16 cellular contexts compared by ENCODE assay signal in genomic region chr9:124278054-124278540, GRCh38. TPM values are rescaled to one million over a fixed set of nuclear protein-coding genes. Genes with fewer than 3 reads are reported as not detected.
DNase-seq lines count a peak whose midpoint lies in the region; ATAC-seq and TF ChIP-seq lines count a peak whose summit lies in the region.
"Had no signal": no experiment of that assay in that cellular context is flagged by ENCODE, and none has a peak within 500 bp of the region (broad histone marks: within the 10 kb centered on the region; RNA-seq: fewer than 3 reads in every experiment).

No MANE protein-coding gene starts in this region.

- no peak overlapping the region for H3K4me3 ChIP-seq in IMR-90 (ENCODE audit: insufficient read depth, low read depth, low read length)
- H3K4me3 ChIP-seq: gastroesophageal sphincter, SJSA1, suprapubic skin had no signal

- H3K27ac ChIP-seq in IMR-90 (ENCODE audit: insufficient read depth, low read length), result peak overlapping the region; percentile 33; the same call in 1 of the 2 replicates
- H3K27ac ChIP-seq: SJSA1, suprapubic skin had no signal

- peak overlapping the region; percentile 10; the same call in 1 of the 2 replicates for H2BK20ac ChIP-seq in IMR-90 (ENCODE audit: low read depth, low read length)

- peak overlapping the region in 1 of 2 experiments; percentile 51; a peak in 1 of 4 replicates for H4K8ac ChIP-seq in IMR-90 (ENCODE audit: low read depth in 2 of 2, low read length in 2 of 2)

- TF ChIP-seq RAD21 in IMR-90 (IDR thresholded peaks at IDR 0.05; ENCODE audit: low read length), result no peak

- TF ChIP-seq POLR2A in IMR-90 (IDR thresholded peaks at IDR 0.05; ENCODE audit: low read depth, low read length), result no peak

- no peak overlapping the region for H3K4me2 ChIP-seq in IMR-90 (ENCODE audit: low read depth, low read length)

- 87% methylated on average over 10 of the region's 18 CpGs; no CpG with 5 or more reads in 1 of the 2 experiments for WGBS in IMR-90 (ENCODE audit: extremely low coverage in 2 of 2, insufficient read length in 1 of 2), 2 experiments

- H2BK15ac ChIP-seq in IMR-90 (ENCODE audit: low read depth, low read length), result peak overlapping the region; percentile 50; the same call in 1 of the 3 replicates

- peak overlapping the region; percentile 31; the same call in 1 of the 2 replicates for H3K14ac ChIP-seq in IMR-90 (replicated peaks; ENCODE audit: low read depth, low read length)

- H3K27me3 Mint-ChIP-seq in CD14-positive monocyte (ENCODE audit: low read depth in 3 of 3) (peaks cover 0 to 3% (median 1%) of the 10 kb centered on the region in 3 donors), brain (no peaks in the 10 kb centered on the region), neural crest cell (ENCODE audit: low read depth) (no peaks in the 10 kb centered on the region)
- no peaks in the 10 kb centered on the region for H3K27me3 Mint-ChIP-seq in activated CD4-positive, alpha-beta memory T cell treated with anti-CD3 and anti-CD28 coated beads for 36 hours
- H3K27me3 Mint-ChIP-seq: CD4-positive, CD25-positive, alpha-beta regulatory T cell had no signal

- no peak overlapping the region for H3K9ac ChIP-seq in IMR-90 (ENCODE audit: low read depth, low read length)

- H2AK9ac ChIP-seq in IMR-90 (replicated peaks; ENCODE audit: low read depth, low read length, poor library complexity), result peak overlapping the region; percentile 61

- peaks cover 83% of the 10 kb centered on the region for H4K20me1 ChIP-seq in IMR-90 (ENCODE audit: insufficient read depth, low read length)

- DNase-seq in CD14-positive monocyte (ENCODE audit: low spot score) (peak; percentile 71), IMR-90 (no peak), neural crest cell (ENCODE audit: low read depth, low spot score) (no peak), EL (no peak)
- no peak for DNase-seq in activated CD4-positive, alpha-beta memory T cell treated with anti-CD3 and anti-CD28 coated beads for 36 hours
- DNase-seq: activated naive CD4-positive, alpha-beta T cell treated with anti-CD3 and anti-CD28 coated beads, Interleukin-2, amount 50 U/mL, for 16 hours; posterior cingulate gyrus; stimulated activated CD4-positive, alpha-beta T cell treated with anti-CD3 and anti-CD28 coated beads, Interleukin-12 subunit alpha, Interleukin-12 subunit beta, amount 100 ng/mL, for 4 hours; T1000 had no signal

- H2AK5ac ChIP-seq in IMR-90 (ENCODE audit: low read depth, low read length), result peak overlapping the region; percentile 75

- POLR2A ChIA-PET in IMR-90 (lab: Charles Lee; ENCODE audit: unreplicated experiment), result no interaction called here
- POLR2A ChIA-PET in activated CD4-positive, alpha-beta memory T cell treated with anti-CD3 and anti-CD28 coated beads for 36 hours (lab: Charles Lee), result no interaction called here

- intact Hi-C loops in CD14-positive monocyte (cut with micrococcal nuclease) (no loop called here), IMR-90 (cut with micrococcal nuclease) (no loop called here)
- intact Hi-C loops in activated CD4-positive, alpha-beta memory T cell treated with anti-CD3 and anti-CD28 coated beads for 36 hours (cut with micrococcal nuclease), result no loop called here

- H3K18ac ChIP-seq in IMR-90 (ENCODE audit: low read depth, low read length), result no peak overlapping the region

- peaks cover 18% of the 10 kb centered on the region for H3K36me3 ChIP-seq in IMR-90 (ENCODE audit: control insufficient read depth, insufficient read depth, low read length)
- H3K36me3 ChIP-seq: gastroesophageal sphincter, suprapubic skin had no signal

- 0 out of 2 replicates have a peak overlapping the region, but pooled peaks have one; percentile 65 for H3K23ac ChIP-seq in IMR-90 (ENCODE audit: low read depth, low read length)

- CTCF ChIA-PET in IMR-90 (lab: Yijun Ruan, JAX), result no interaction called here
- CTCF ChIA-PET in activated CD4-positive, alpha-beta memory T cell treated with anti-CD3 and anti-CD28 coated beads for 36 hours (lab: Charles Lee), result no interaction called here

- H4K91ac ChIP-seq in IMR-90 (ENCODE audit: insufficient read depth, low read depth, low read length), result peak overlapping the region; percentile 39

- no peak overlapping the region for H3K4me3 Mint-ChIP-seq in CD14-positive monocyte
- H3K4me3 Mint-ChIP-seq in brain, result no peak overlapping the region
- H3K4me3 Mint-ChIP-seq in neural crest cell, result no peak overlapping the region
- no peak overlapping the region for H3K4me3 Mint-ChIP-seq in activated CD4-positive, alpha-beta memory T cell treated with anti-CD3 and anti-CD28 coated beads for 36 hours
- H3K4me3 Mint-ChIP-seq: CD4-positive, CD25-positive, alpha-beta regulatory T cell had no signal

- in situ Hi-C loops in IMR-90 (cut with MboI; ENCODE audit: low sequenced_read_pairs), result no loop called here

- H2AFZ ChIP-seq in IMR-90 (replicated peaks; ENCODE audit: low read length, poor library complexity), result peak overlapping the region; percentile 40

- no peaks in the 10 kb centered on the region for H3K27me3 ChIP-seq in IMR-90 (ENCODE audit: control insufficient read depth, insufficient read depth, low read length)
- H3K27me3 ChIP-seq: gastroesophageal sphincter, SJSA1, suprapubic skin had no signal

- H3K27ac Mint-ChIP-seq in CD14-positive monocyte (peak overlapping the region in 6 of 7 donors; percentile 73 to 87 (median 78)), brain (peak overlapping the region in 4 of 5 experiments; percentile 44 to 72 (median 62)), neural crest cell (ENCODE audit: unreplicated experiment) (peak overlapping the region; percentile 12)
- H3K27ac Mint-ChIP-seq in activated CD4-positive, alpha-beta memory T cell treated with anti-CD3 and anti-CD28 coated beads for 36 hours, result no peak overlapping the region
- H3K27ac Mint-ChIP-seq: CD4-positive, CD25-positive, alpha-beta regulatory T cell had no signal

- H3K56ac ChIP-seq in IMR-90 (ENCODE audit: extremely low read depth, insufficient read depth, low read length), result no peak overlapping the region

- peaks cover 63% of the 10 kb centered on the region for H3K4me1 ChIP-seq in IMR-90 (ENCODE audit: control insufficient read depth, insufficient read depth, low read length)

- no TSS peak for BruUV-seq in IMR-90 (replicated peaks; lab: Mats Ljungman, UMichigan)

- dilution Hi-C loops in IMR-90 (cut with HindIII; ENCODE audit: low sequenced_read_pairs, unreplicated experiment), result no loop called here

- H3K36me3 Mint-ChIP-seq in CD14-positive monocyte, result peaks cover 17 to 45% of the 10 kb centered on the region in 2 donors
- H3K36me3 Mint-ChIP-seq in brain, result peaks cover 23% of the 10 kb centered on the region
- H3K36me3 Mint-ChIP-seq in neural crest cell (ENCODE audit: low read depth), result no peaks in the 10 kb centered on the region
- H3K36me3 Mint-ChIP-seq in activated CD4-positive, alpha-beta memory T cell treated with anti-CD3 and anti-CD28 coated beads for 36 hours, result no peaks in the 10 kb centered on the region
- H3K36me3 Mint-ChIP-seq: CD4-positive, CD25-positive, alpha-beta regulatory T cell had no signal

- no peaks in the 10 kb centered on the region for H3K9me3 ChIP-seq in IMR-90 (ENCODE audit: control insufficient read depth, insufficient read depth, low read length)
- H3K9me3 ChIP-seq: gastroesophageal sphincter, SJSA1, suprapubic skin had no signal

- H3K4me1 Mint-ChIP-seq in CD14-positive monocyte (peaks cover 86% of the 10 kb centered on the region), brain (peaks cover 76% of the 10 kb centered on the region), neural crest cell (peaks cover 48% of the 10 kb centered on the region)
- H3K4me1 Mint-ChIP-seq in activated CD4-positive, alpha-beta memory T cell treated with anti-CD3 and anti-CD28 coated beads for 36 hours (ENCODE audit: low read depth), result no peaks in the 10 kb centered on the region
- H3K4me1 Mint-ChIP-seq: CD4-positive, CD25-positive, alpha-beta regulatory T cell had no signal

- H2BK120ac ChIP-seq in IMR-90 (ENCODE audit: low read depth, low read length), result no peak overlapping the region

- no peak overlapping the region for H2BK5ac ChIP-seq in IMR-90 (ENCODE audit: low read depth, low read length, poor library complexity, severe bottlenecking)

- H4K5ac ChIP-seq in IMR-90 (ENCODE audit: low read depth, low read length), result 0 out of 2 replicates have a peak overlapping the region, but pooled peaks have one; percentile 23

- ATAC-seq in IMR-90 (ENCODE audit: low read depth), result no peak
- no peak for ATAC-seq in HG02870 (IDR thresholded peaks at IDR 0.05; ENCODE audit: unreplicated experiment)
- ATAC-seq in GM21717 (IDR thresholded peaks at IDR 0.05; ENCODE audit: unreplicated experiment), result no peak
- ATAC-seq: gastroesophageal sphincter had no signal

- peaks cover 57% of the 10 kb centered on the region for H3K9me1 ChIP-seq in IMR-90 (ENCODE audit: insufficient read depth, low read length)

- no peak for TF ChIP-seq CTCF in CD14-positive monocyte (IDR thresholded peaks at IDR 0.05)
- TF ChIP-seq CTCF in IMR-90 (conservative IDR thresholded peaks at IDR 0.05; ENCODE audit: low read depth, low read length), result no peak
- TF ChIP-seq CTCF in brain (conservative IDR thresholded peaks at IDR 0.05), result no peak
- no peak for TF ChIP-seq CTCF in neural crest cell (conservative IDR thresholded peaks at IDR 0.05)

- H3K79me1 ChIP-seq in IMR-90 (ENCODE audit: low read depth in 1 of 2, low read length in 2 of 2), result peaks cover 17 to 91% of the 10 kb centered on the region in 2 experiments; a peak in 3 of 4 replicates

- H3K4ac ChIP-seq in IMR-90 (ENCODE audit: low read depth, low read length), result peak overlapping the region; percentile 50

- no peaks in the 10 kb centered on the region for H3K9me3 Mint-ChIP-seq in CD14-positive monocyte
- H3K9me3 Mint-ChIP-seq in brain, result peaks cover 0 to 14% (median 4%) of the 10 kb centered on the region in 5 experiments
- no peaks in the 10 kb centered on the region for H3K9me3 Mint-ChIP-seq in neural crest cell
- H3K9me3 Mint-ChIP-seq in activated CD4-positive, alpha-beta memory T cell treated with anti-CD3 and anti-CD28 coated beads for 36 hours, result no peaks in the 10 kb centered on the region
- H3K9me3 Mint-ChIP-seq: CD4-positive, CD25-positive, alpha-beta regulatory T cell had no signal

TF ChIP-seq in IMR-90, 13 proteins besides CTCF, POLR2A, EP300 and RAD21:
- TF ChIP-seq RFX5 (IDR thresholded peaks at IDR 0.05; ENCODE audit: low read depth, low read length) (no peak), MAFK (IDR thresholded peaks at IDR 0.05; ENCODE audit: low read depth, low read length) (peak; percentile 62), NFE2L2 (IDR thresholded peaks at IDR 0.05; ENCODE audit: low read depth, low read length) (peak; percentile 89)

RNA-seq across cellular contexts. Expression of gene NEK6, which starts 20.3 kb away (rescaled TPM):
- polyA plus RNA-seq in CD14-positive monocyte, result 10 to 100 TPM; 26.1 to 35.8 TPM
- 77.8 and 79.9 TPM in 2 replicates for total RNA-seq in IMR-90 (2012; rRNA removed)
- 110 and 112 TPM in 2 replicates for polyA plus RNA-seq in IMR-90 (2012; rRNA removed)
- 55.9 and 71.1 TPM in 2 replicates for polyA plus RNA-seq in IMR-90 (2012; cell fraction: cytosol; rRNA removed)
- polyA plus RNA-seq in IMR-90 (2012; cell fraction: nucleus; rRNA removed; ENCODE audit: low replicate concordance), result 133 and 147 TPM in 2 replicates
- polyA plus RNA-seq in brain (ENCODE audit: insufficient read depth, low read depth, low replicate concordance), result 43.2 TPM
- total RNA-seq in neural crest cell, result 31.7 and 31.9 TPM in 2 replicates
- total RNA-seq in activated CD4-positive, alpha-beta memory T cell treated with anti-CD3 and anti-CD28 coated beads for 36 hours, result 10 to 100 TPM; 16.1 to 18.8 TPM
